Comparison of ENCODE assay signal across 1 cellular context in genomic region chr2:189217546-189217945, GRCh38.
TF ChIP-seq lines count a peak whose summit lies in the region.

No MANE protein-coding gene starts in this region.

TF ChIP-seq in K562, 482 proteins besides CTCF, POLR2A, EP300 and RAD21 (continued from another document):
- TF ChIP-seq, protein P1, sequence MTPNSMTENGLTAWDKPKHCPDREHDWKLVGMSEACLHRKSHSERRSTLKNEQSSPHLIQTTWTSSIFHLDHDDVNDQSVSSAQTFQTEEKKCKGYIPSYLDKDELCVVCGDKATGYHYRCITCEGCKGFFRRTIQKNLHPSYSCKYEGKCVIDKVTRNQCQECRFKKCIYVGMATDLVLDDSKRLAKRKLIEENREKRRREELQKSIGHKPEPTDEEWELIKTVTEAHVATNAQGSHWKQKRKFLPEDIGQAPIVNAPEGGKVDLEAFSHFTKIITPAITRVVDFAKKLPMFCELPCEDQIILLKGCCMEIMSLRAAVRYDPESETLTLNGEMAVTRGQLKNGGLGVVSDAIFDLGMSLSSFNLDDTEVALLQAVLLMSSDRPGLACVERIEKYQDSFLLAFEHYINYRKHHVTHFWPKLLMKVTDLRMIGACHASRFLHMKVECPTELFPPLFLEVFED (CRISPR knock-in tag; conservative IDR thresholded peaks at IDR 0.05): no peak
- TF ChIP-seq, protein P2, sequence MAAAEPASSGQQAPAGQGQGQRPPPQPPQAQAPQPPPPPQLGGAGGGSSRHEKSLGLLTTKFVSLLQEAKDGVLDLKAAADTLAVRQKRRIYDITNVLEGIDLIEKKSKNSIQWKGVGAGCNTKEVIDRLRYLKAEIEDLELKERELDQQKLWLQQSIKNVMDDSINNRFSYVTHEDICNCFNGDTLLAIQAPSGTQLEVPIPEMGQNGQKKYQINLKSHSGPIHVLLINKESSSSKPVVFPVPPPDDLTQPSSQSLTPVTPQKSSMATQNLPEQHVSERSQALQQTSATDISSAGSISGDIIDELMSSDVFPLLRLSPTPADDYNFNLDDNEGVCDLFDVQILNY (CRISPR knock-in tag; IDR thresholded peaks at IDR 0.05): no peak
- no peak for TF ChIP-seq NFYB (IDR thresholded peaks at IDR 0.05; ENCODE audit: extremely low read depth, insufficient read length)
- peak; percentile 70 for TF ChIP-seq CEBPB (tag; IDR thresholded peaks at IDR 0.05)
